Comparison of ENCODE assay signal across 1 cellular context in genomic region chr3:149547413-149547812, GRCh38.
TF ChIP-seq lines count a peak whose summit lies in the region.

No MANE protein-coding gene starts in this region.

TF ChIP-seq in SK-N-SH, 30 proteins besides CTCF, POLR2A, EP300 and RAD21 (continued from another document):
- TF ChIP-seq USF2 (IDR thresholded peaks at IDR 0.05; ENCODE audit: borderline replicate concordance, low read depth, low read length) = no peak
- no peak for TF ChIP-seq FOSL2 (IDR thresholded peaks at IDR 0.05; ENCODE audit: borderline replicate concordance, low read depth)
- TF ChIP-seq, protein P1, sequence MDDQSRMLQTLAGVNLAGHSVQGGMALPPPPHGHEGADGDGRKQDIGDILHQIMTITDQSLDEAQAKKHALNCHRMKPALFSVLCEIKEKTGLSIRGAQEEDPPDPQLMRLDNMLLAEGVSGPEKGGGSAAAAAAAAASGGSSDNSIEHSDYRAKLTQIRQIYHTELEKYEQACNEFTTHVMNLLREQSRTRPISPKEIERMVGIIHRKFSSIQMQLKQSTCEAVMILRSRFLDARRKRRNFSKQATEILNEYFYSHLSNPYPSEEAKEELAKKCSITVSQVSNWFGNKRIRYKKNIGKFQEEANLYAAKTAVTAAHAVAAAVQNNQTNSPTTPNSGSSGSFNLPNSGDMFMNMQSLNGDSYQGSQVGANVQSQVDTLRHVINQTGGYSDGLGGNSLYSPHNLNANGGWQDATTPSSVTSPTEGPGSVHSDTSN (IDR thresholded peaks at IDR 0.05) = no peak
- TF ChIP-seq EZH2phosphoT487 (IDR thresholded peaks at IDR 0.05; ENCODE audit: borderline replicate concordance, low read depth) = no peak
- TF ChIP-seq SMC3 (IDR thresholded peaks at IDR 0.05; ENCODE audit: low read depth, low read length) = no peak
- TF ChIP-seq GATA2 (CRISPR knock-in tag; IDR thresholded peaks at IDR 0.05) = no peak
